14 cellular contexts compared by ENCODE assay signal in genomic region chr2:127428057-127428814, GRCh38. TPM values are rescaled to one million over a fixed set of nuclear protein-coding genes. Genes with fewer than 3 reads are reported as not detected.
DNase-seq lines count a peak whose midpoint lies in the region; ATAC-seq and TF ChIP-seq lines count a peak whose summit lies in the region.
"Had no signal": no experiment of that assay in that cellular context is flagged by ENCODE, and none has a peak within 500 bp of the region (broad histone marks: within the 10 kb centered on the region; RNA-seq: fewer than 3 reads in every experiment).

No MANE protein-coding gene starts in this region.

- TF ChIP-seq POLR2A in Peyer's patch (IDR thresholded peaks at IDR 0.05), result no peak

- H3K27me3 ChIP-seq in Peyer's patch (peaks cover 0 to under 1% of the 10 kb centered on the region in 2 donors), lung (ENCODE audit: control insufficient read depth, insufficient read depth) (no peaks in the 10 kb centered on the region), upper lobe of right lung (peaks cover 6% of the 10 kb centered on the region)

- no peaks in the 10 kb centered on the region for H3K36me3 ChIP-seq in Peyer's patch
- H3K36me3 ChIP-seq in lung (ENCODE audit: control insufficient read depth in 2 of 2, insufficient read depth in 2 of 2, low read length in 2 of 2), result peaks cover 0 to 2% of the 10 kb centered on the region in 2 donors
- H3K36me3 ChIP-seq in upper lobe of right lung, result no peaks in the 10 kb centered on the region
- H3K36me3 ChIP-seq: HAP-1 had no signal

- 96% methylated on average over 36 of the region's 36 CpGs for WGBS in lung, 2 donors

- ATAC-seq in left lobe of liver, result peak; percentile 46
- ATAC-seq in lung (ENCODE audit: insufficient read depth, low FRiP score), result no peak
- no peak for ATAC-seq in upper lobe of right lung

- H3K9me3 ChIP-seq in Peyer's patch, result no peaks in the 10 kb centered on the region
- H3K9me3 ChIP-seq in lung (ENCODE audit: control insufficient read depth in 2 of 2, insufficient read depth in 1 of 2, low read length in 1 of 2), result no peaks in the 10 kb centered on the region
- no peaks in the 10 kb centered on the region for H3K9me3 ChIP-seq in upper lobe of right lung
- H3K9me3 ChIP-seq: HAP-1 had no signal

- DNase-seq in Peyer's patch (peak in 2 of 3 donors; percentile 8 to 39), left lobe of liver (ENCODE audit: low spot score) (no peak), lung (ENCODE audit: low spot score) (peak; percentile 18), upper lobe of right lung (peak; percentile 60), NCI-H1417 (lab: John Stamatoyannopoulos, UW) (no peak), A172 (ENCODE audit: low spot score) (no peak)
- DNase-seq: C1 segment of cervical spinal cord; Calu3; CD4-positive, alpha-beta T cell; DMS 273 treated with DMSO at 0.1 percent for 48 hours had no signal

- H3K27ac ChIP-seq in Peyer's patch (no peak overlapping the region), lung (ENCODE audit: low read depth in 1 of 2, low read length in 1 of 2) (no peak overlapping the region), upper lobe of right lung (no peak overlapping the region)

- H3K4me3 ChIP-seq in Peyer's patch, result no peak overlapping the region
- H3K4me3 ChIP-seq in lung, result no peak overlapping the region
- no peak overlapping the region for H3K4me3 ChIP-seq in upper lobe of right lung
- H3K4me3 ChIP-seq: HAP-1 had no signal

- intact Hi-C loops in upper lobe of right lung (cut with DNase I), result no loop called here

- H3K4me1 ChIP-seq in Peyer's patch (peaks cover 0 to 7% (median 5%) of the 10 kb centered on the region in 4 donors), lung (ENCODE audit: control insufficient read depth in 2 of 2, insufficient read depth in 2 of 2, low read length in 2 of 2) (peaks cover 0 to 1% of the 10 kb centered on the region in 2 donors), upper lobe of right lung (peaks cover 7% of the 10 kb centered on the region)

- no peak for TF ChIP-seq CTCF in Peyer's patch (IDR thresholded peaks at IDR 0.05)
- no peak for TF ChIP-seq CTCF in lung (IDR thresholded peaks at IDR 0.05; ENCODE audit: control extremely low read depth, extremely low read depth)
- TF ChIP-seq CTCF in upper lobe of right lung (IDR thresholded peaks at IDR 0.05), result no peak

RNA-seq across cellular contexts. Expression of gene PROC, which starts 10.0 kb away (rescaled TPM):
- 1 to 10 TPM in 3 of 4 donors, not detected in 1; 1.3 to 6.3 (median 1.6) TPM for total RNA-seq in Peyer's patch
- total RNA-seq in left lobe of liver, result 479 TPM
- total RNA-seq in lung, result under 1 TPM in 1 of 2 donors, not detected in 1; 0.37 TPM
- under 1 TPM; 0.10 to 0.22 TPM for polyA plus RNA-seq in lung
- total RNA-seq in upper lobe of right lung, result not detected
- 2.7 and 2.8 TPM in 2 replicates for total RNA-seq in A172 (2014; rRNA removed; shearing (Covaris generic))
- total RNA-seq: A673, B cell, Daoy had no signal

RNA-seq across cellular contexts. Expression of gene MAP3K2, which starts 40.5 kb away (rescaled TPM):
- 10 to 100 TPM; 38.8 to 70.2 (median 52.0) TPM for total RNA-seq in Peyer's patch
- total RNA-seq in left lobe of liver, result 48.9 TPM
- total RNA-seq in lung, result 10 to 100 TPM; 50.1 to 81.0 TPM
- polyA plus RNA-seq in lung, result 10 to 100 TPM in 1 of 2 donors, 1 to 10 TPM in 1; 8.1 to 11.6 TPM
- total RNA-seq in upper lobe of right lung, result 71.5 TPM
- 43.3 and 47.5 TPM in 2 replicates for total RNA-seq in A172 (2014; rRNA removed; shearing (Covaris generic))

Comparison
In these comparisons a context has a peak if more than half of its experiments do, and no peak if none do; other contexts are left out.
1. DNase-seq: peak in Peyer's patch (2 of 3), lung (single experiment) and upper lobe of right lung (single experiment); none in left lobe of liver (single experiment), NCI-H1417 (0 of 3) and A172 (single experiment).
2. RNA of gene PROC, which starts 10.0 kb away (total RNA-seq): 479 TPM in left lobe of liver (single experiment); 2.7 to 2.8 TPM in A172, 1.3 to 6.3 TPM in Peyer's patch, 0.37 TPM in lung and not detected in upper lobe of right lung (single experiment); every median in the first group is over 10 times any median in the second.